9 cellular contexts compared by ENCODE assay signal in genomic region chr11:123406441-123407123, GRCh38. TPM values are rescaled to one million over a fixed set of nuclear protein-coding genes. Genes with fewer than 3 reads are reported as not detected.
DNase-seq lines count a peak whose midpoint lies in the region; ATAC-seq and TF ChIP-seq lines count a peak whose summit lies in the region.
"Had no signal": no experiment of that assay in that cellular context is flagged by ENCODE, and none has a peak within 500 bp of the region (broad histone marks: within the 10 kb centered on the region; RNA-seq: fewer than 3 reads in every experiment).

No MANE protein-coding gene starts in this region.

- H3K27ac ChIP-seq in heart left ventricle (peak overlapping the region in 8 of 12 donors; percentile 15 to 89 (median 64)), gastrocnemius medialis (no peak overlapping the region), spleen (no peak overlapping the region)
- H3K27ac ChIP-seq: breast epithelium had no signal

- peaks cover 5% of the 10 kb centered on the region for H3K36me3 Mint-ChIP-seq in stimulated activated effector memory CD8-positive, alpha-beta T cell treated with anti-CD3 and anti-CD28 coated beads, Interleukin-12 subunit alpha, Interleukin-12 subunit beta, amount 100 ng/mL, for 72 hours

- no peaks in the 10 kb centered on the region for H3K9me3 Mint-ChIP-seq in stimulated activated effector memory CD8-positive, alpha-beta T cell treated with anti-CD3 and anti-CD28 coated beads, Interleukin-12 subunit alpha, Interleukin-12 subunit beta, amount 100 ng/mL, for 72 hours

- DNase-seq in heart left ventricle (no peak), Right ventricle myocardium inferior (ENCODE audit: missing footprints) (no peak), gastrocnemius medialis (no peak), NCI-H1092 (lab: John Stamatoyannopoulos, UW) (no peak), spleen (no peak)
- no peak for DNase-seq in stimulated activated effector memory CD8-positive, alpha-beta T cell treated with anti-CD3 and anti-CD28 coated beads, Interleukin-12 subunit alpha, Interleukin-12 subunit beta, amount 100 ng/mL, for 72 hours (ENCODE audit: low spot score in 2 of 2)

- TF ChIP-seq POLR2A in heart left ventricle (IDR thresholded peaks at IDR 0.05): no peak
- TF ChIP-seq POLR2A in gastrocnemius medialis (IDR thresholded peaks at IDR 0.05): no peak
- no peak for TF ChIP-seq POLR2A in spleen (IDR thresholded peaks at IDR 0.05)

- TF ChIP-seq CTCF in heart left ventricle (IDR thresholded peaks at IDR 0.05) (no peak), gastrocnemius medialis (IDR thresholded peaks at IDR 0.05 in 4 of 5, conservative IDR thresholded peaks at IDR 0.05 in 1 of 5) (no peak), spleen (IDR thresholded peaks at IDR 0.05 in 8 of 11, conservative IDR thresholded peaks at IDR 0.05 in 3 of 11) (no peak)

- in situ Hi-C loops in gastrocnemius medialis (cut with MboI; ENCODE audit: low sequenced_read_pairs in 4 of 4): loop anchor here (5.0 kb wide), 2 partner anchors 71 to 104 kb away; no protein-coding TSS in a partner anchor

- H3K36me3 ChIP-seq in heart left ventricle (no peaks in the 10 kb centered on the region), gastrocnemius medialis (no peaks in the 10 kb centered on the region), spleen (no peaks in the 10 kb centered on the region)
- H3K36me3 ChIP-seq: breast epithelium had no signal

- H3K27me3 ChIP-seq in heart left ventricle (peaks cover 0 to 2% (median 0%) of the 10 kb centered on the region in 9 donors), gastrocnemius medialis (no peaks in the 10 kb centered on the region), spleen (replicated peaks in 1 of 7) (peaks cover 0 to 27% (median 0%) of the 10 kb centered on the region in 7 donors)
- H3K27me3 ChIP-seq: breast epithelium had no signal

- H3K4me3 Mint-ChIP-seq in stimulated activated effector memory CD8-positive, alpha-beta T cell treated with anti-CD3 and anti-CD28 coated beads, Interleukin-12 subunit alpha, Interleukin-12 subunit beta, amount 100 ng/mL, for 72 hours: peak overlapping the region; percentile 51

- 48 to 59% (median 55%) methylated on average over 3 to 4 of the region's 4 CpGs for WGBS in heart left ventricle, 4 donors
- 57 to 70% (median 65%) methylated on average over 4 of the region's 4 CpGs for WGBS in spleen, 5 donors

- ATAC-seq in heart left ventricle (no peak), Right ventricle myocardium inferior (no peak), GM21737 (IDR thresholded peaks at IDR 0.05; ENCODE audit: unreplicated experiment) (peak; percentile 55), HG03442 (IDR thresholded peaks at IDR 0.05; ENCODE audit: unreplicated experiment) (peak; percentile 50), gastrocnemius medialis (no peak)
- no peak for ATAC-seq in stimulated activated effector memory CD8-positive, alpha-beta T cell treated with anti-CD3 and anti-CD28 coated beads, Interleukin-12 subunit alpha, Interleukin-12 subunit beta, amount 100 ng/mL, for 72 hours

- intact Hi-C loops in heart left ventricle (cut with DNase I) (loop anchor here (1.0 to 10.0 kb wide), 14 partner anchors 34 to 104 kb away; no protein-coding TSS in a partner anchor), Right ventricle myocardium inferior (cut with DNase I) (loop anchor here (1.0 to 2.0 kb wide), 2 partner anchors 72 to 104 kb away; no protein-coding TSS in a partner anchor), gastrocnemius medialis (cut with DNase I; ENCODE audit: low total_unique reads) (loop anchor here (1.0 kb wide), 2 partner anchors 72 to 105 kb away; no protein-coding TSS in a partner anchor), spleen (cut with DNase I; ENCODE audit: low total_unique reads) (loop anchor here (5.0 kb wide), 1 partner anchor 71 kb away; no protein-coding TSS in a partner anchor)

- H3K4me1 ChIP-seq in heart left ventricle (peaks cover 0 to 54% (median 14%) of the 10 kb centered on the region in 12 donors), gastrocnemius medialis (peaks cover 5 to 12% of the 10 kb centered on the region in 2 donors), spleen (peaks cover 0 to 12% (median 4%) of the 10 kb centered on the region in 6 donors)
- H3K4me1 ChIP-seq: breast epithelium had no signal

- no peak overlapping the region for H3K27ac Mint-ChIP-seq in stimulated activated effector memory CD8-positive, alpha-beta T cell treated with anti-CD3 and anti-CD28 coated beads, Interleukin-12 subunit alpha, Interleukin-12 subunit beta, amount 100 ng/mL, for 72 hours

- peaks cover 14% of the 10 kb centered on the region for H3K4me1 Mint-ChIP-seq in stimulated activated effector memory CD8-positive, alpha-beta T cell treated with anti-CD3 and anti-CD28 coated beads, Interleukin-12 subunit alpha, Interleukin-12 subunit beta, amount 100 ng/mL, for 72 hours

- H3K9me3 ChIP-seq in heart left ventricle (no peaks in the 10 kb centered on the region), gastrocnemius medialis (no peaks in the 10 kb centered on the region), spleen (no peaks in the 10 kb centered on the region)
- H3K9me3 ChIP-seq: breast epithelium had no signal

- peak overlapping the region in 4 of 12 donors; percentile 21 to 41 (median 34) for H3K4me3 ChIP-seq in heart left ventricle
- H3K4me3 ChIP-seq in gastrocnemius medialis: no peak overlapping the region
- no peak overlapping the region for H3K4me3 ChIP-seq in spleen
- H3K4me3 ChIP-seq: breast epithelium had no signal

RNA-seq across cellular contexts. Expression of gene GRAMD1B, which starts 23.5 kb away (rescaled TPM):
- total RNA-seq in heart left ventricle (10 to 100 TPM; 12.7 to 42.5 (median 23.0) TPM), Right ventricle myocardium inferior (17.6 TPM), gastrocnemius medialis (1 to 10 TPM; 2.1 to 7.8 (median 3.2) TPM), spleen (10 to 100 TPM in 4 of 7 donors, 1 to 10 TPM in 3; 5.5 to 15.6 (median 11.1) TPM)
- polyA plus RNA-seq in heart left ventricle (10 to 100 TPM in 1 of 2 donors, 1 to 10 TPM in 1; 8.6 to 38.1 TPM), spleen (1 to 10 TPM; 1.7 to 2.4 (median 1.7) TPM)

Comparison
In these comparisons a context has a peak if more than half of its experiments do, and no peak if none do; other contexts are left out.
1. ATAC-seq: peak in GM21737 (single experiment) and HG03442 (single experiment); none in heart left ventricle (0 of 4), Right ventricle myocardium inferior (single experiment), stimulated activated effector memory CD8-positive, alpha-beta T cell treated with anti-CD3 and anti-CD28 coated beads, Interleukin-12 subunit alpha, Interleukin-12 subunit beta, amount 100 ng/mL, for 72 hours (single experiment) and gastrocnemius medialis (0 of 2).
2. H3K27ac ChIP-seq: peak in heart left ventricle (8 of 12); none in gastrocnemius medialis (0 of 4) and spleen (0 of 8).